Comparison of ENCODE assay signal across 8 cellular contexts in the genomic region with DNA sequence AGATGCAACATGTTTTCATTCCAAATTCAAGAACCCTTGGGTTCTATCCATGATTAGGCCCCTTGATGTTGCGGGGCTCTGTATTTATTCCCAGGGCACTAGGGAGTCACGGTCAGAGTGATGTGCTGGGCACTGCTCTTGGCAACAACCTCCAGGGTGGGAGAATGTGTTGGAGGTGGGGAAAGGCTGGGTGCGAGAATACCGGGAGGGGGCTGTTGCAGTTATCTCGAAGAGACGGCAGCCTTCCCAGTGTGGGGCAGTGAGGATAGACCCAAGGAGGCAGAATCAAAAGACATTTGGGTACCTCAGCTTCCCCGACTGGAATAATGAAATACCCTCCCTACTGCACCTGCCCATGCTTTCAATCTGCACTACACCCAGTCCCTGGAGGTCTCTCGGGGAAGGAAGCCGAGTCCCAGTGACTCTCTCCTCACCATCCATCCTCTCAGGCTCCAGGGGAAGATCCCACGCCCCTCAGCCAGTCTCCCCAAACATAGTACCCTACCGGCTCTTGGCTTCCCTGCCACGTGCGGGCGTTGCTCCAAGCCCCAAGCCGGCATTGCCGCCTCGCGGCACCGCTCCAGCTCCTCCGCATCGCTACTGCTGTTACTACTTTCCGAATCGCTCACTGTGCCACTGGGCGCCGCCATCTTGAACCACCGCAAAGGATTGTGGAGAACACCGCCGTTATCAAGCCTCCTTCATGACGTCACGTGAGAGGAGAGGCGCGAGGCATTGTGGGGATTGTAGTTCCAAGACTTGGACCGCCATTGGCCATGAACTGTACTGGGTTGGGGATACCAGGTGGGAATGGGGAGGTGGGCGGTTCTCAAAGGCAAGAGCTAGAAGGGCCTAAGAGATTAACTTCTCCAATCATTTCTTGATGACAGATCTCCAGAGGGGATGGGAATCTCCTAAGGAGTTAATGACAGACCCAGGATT. TPM values are rescaled to one million over a fixed set of nuclear protein-coding genes. Genes with fewer than 3 reads are reported as not detected.
DNase-seq lines count a peak whose midpoint lies in the region; ATAC-seq and TF ChIP-seq lines count a peak whose summit lies in the region.

Gene C12orf43, minus strand, starts transcription at position 663 of the 942 bp plus-strand sequence. Its CDS starts 13 bp downstream, at position 650.

- no peaks in the 10 kb centered on the region for H3K27me3 ChIP-seq in fibroblast of lung (ENCODE audit: control insufficient read depth, insufficient read depth, low read length)

- ATAC-seq in naive thymus-derived CD8-positive, alpha-beta T cell: peak; percentile 99
- ATAC-seq in stimulated activated naive B cell treated with anti-CD40 and anti-IgM and Interleukin-4, amounts not matched to agents 10 μg/mL and 1 μg/mL and 100 μg/mL, for 72 hours (replicated peaks): peak; percentile 99

- H2AFZ ChIP-seq in fibroblast of lung (ENCODE audit: low read length): peak within 1 kb of the TSS; percentile 94

- H3K36me3 Mint-ChIP-seq in naive thymus-derived CD8-positive, alpha-beta T cell: peaks cover 5 to 17% (median 9%) of the 10 kb centered on the region in 3 donors
- H3K36me3 Mint-ChIP-seq in stimulated activated naive B cell treated with anti-CD40 and anti-IgM and Interleukin-4, amounts not matched to agents 10 μg/mL and 1 μg/mL and 100 μg/mL, for 72 hours: peaks cover 13 to 14% of the 10 kb centered on the region in 2 donors

- no peaks in the 10 kb centered on the region for H3K9me3 ChIP-seq in fibroblast of lung (ENCODE audit: control insufficient read depth, insufficient read depth, low read depth, low read length)

- H3K27ac ChIP-seq in fibroblast of lung (ENCODE audit: insufficient read depth, low read length): peak within 1 kb of the TSS; percentile 50

- DNase-seq in EH (ENCODE audit: low read depth) (peak; percentile 90), GOT3 (lab: John Stamatoyannopoulos, UW) (peak; percentile 39), LHCN-M2 (ENCODE audit: low read depth) (peak; percentile 88), RPMI7951 (ENCODE audit: low read depth) (peak; percentile 84), activated T-helper 1 cell treated with Interleukin-2 at 50 U/mL for 16 hours (ENCODE audit: low read depth) (peak; percentile 78), fibroblast of lung (ENCODE audit: low read depth in 2 of 2) (peak; percentile 82 to 88)
- peak; percentile 70 to 96 (median 90) for DNase-seq in naive thymus-derived CD8-positive, alpha-beta T cell
- peak; percentile 88 for DNase-seq in stimulated activated naive B cell treated with anti-CD40 and anti-IgM and Interleukin-4, amounts not matched to agents 10 μg/mL and 1 μg/mL and 100 μg/mL, for 72 hours

- peak within 1 kb of the TSS; percentile 92 to 100 (median 98) for H3K4me3 Mint-ChIP-seq in naive thymus-derived CD8-positive, alpha-beta T cell
- H3K4me3 Mint-ChIP-seq in stimulated activated naive B cell treated with anti-CD40 and anti-IgM and Interleukin-4, amounts not matched to agents 10 μg/mL and 1 μg/mL and 100 μg/mL, for 72 hours: peak within 1 kb of the TSS; percentile 98 to 100

- peak within 1 kb of the TSS; percentile 73 for H3K9ac ChIP-seq in fibroblast of lung (ENCODE audit: insufficient read depth, low read length)

- TF ChIP-seq CTCF in fibroblast of lung (conservative IDR thresholded peaks at IDR 0.05 in 1 of 2, IDR thresholded peaks at IDR 0.05 in 1 of 2; ENCODE audit: low read depth in 1 of 2, low read length in 2 of 2): no peak

- POLR2A ChIA-PET in naive thymus-derived CD8-positive, alpha-beta T cell (lab: Charles Lee): interaction anchor here (0.7 to 1.8 kb wide), 8 partner anchors 9 to 725 kb away, joined by 3 to 7 read pairs (median 3); partner anchors contain the start of genes OASL, RNU4-2 and SPPL3

- H3K4me1 Mint-ChIP-seq in naive thymus-derived CD8-positive, alpha-beta T cell: peaks cover 19 to 33% (median 26%) of the 10 kb centered on the region in 4 donors
- H3K4me1 Mint-ChIP-seq in stimulated activated naive B cell treated with anti-CD40 and anti-IgM and Interleukin-4, amounts not matched to agents 10 μg/mL and 1 μg/mL and 100 μg/mL, for 72 hours: peaks cover 16 to 25% of the 10 kb centered on the region in 2 donors

- H3K4me3 ChIP-seq in fibroblast of lung (replicated peaks in 1 of 4; ENCODE audit: control extremely low read depth in 1 of 4, insufficient read depth in 1 of 4, low read depth in 3 of 4, low read length in 4 of 4): peak within 1 kb of the TSS; percentile 79 to 90 (median 85)

- no peaks in the 10 kb centered on the region for H3K9me3 Mint-ChIP-seq in naive thymus-derived CD8-positive, alpha-beta T cell
- H3K9me3 Mint-ChIP-seq in stimulated activated naive B cell treated with anti-CD40 and anti-IgM and Interleukin-4, amounts not matched to agents 10 μg/mL and 1 μg/mL and 100 μg/mL, for 72 hours: no peaks in the 10 kb centered on the region

- peaks cover 5% of the 10 kb centered on the region for H3K36me3 ChIP-seq in fibroblast of lung (ENCODE audit: control insufficient read depth, insufficient read depth, low read length)

- peak within 1 kb of the TSS; percentile 73 for H3K4me2 ChIP-seq in fibroblast of lung (ENCODE audit: extremely low read depth, insufficient read depth, low read length)

- peak within 1 kb of the TSS; percentile 92 to 99 (median 96) for H3K27ac Mint-ChIP-seq in naive thymus-derived CD8-positive, alpha-beta T cell
- peak within 1 kb of the TSS; percentile 97 for H3K27ac Mint-ChIP-seq in stimulated activated naive B cell treated with anti-CD40 and anti-IgM and Interleukin-4, amounts not matched to agents 10 μg/mL and 1 μg/mL and 100 μg/mL, for 72 hours

- H3K4me1 ChIP-seq in fibroblast of lung (ENCODE audit: control insufficient read depth, extremely low read depth, insufficient read depth, low read length): no peaks in the 10 kb centered on the region

- H3K79me2 ChIP-seq in fibroblast of lung (ENCODE audit: control insufficient read depth, insufficient read depth, low read length): peaks cover 4% of the 10 kb centered on the region

- no peaks in the 10 kb centered on the region for H3K27me3 Mint-ChIP-seq in naive thymus-derived CD8-positive, alpha-beta T cell
- H3K27me3 Mint-ChIP-seq in stimulated activated naive B cell treated with anti-CD40 and anti-IgM and Interleukin-4, amounts not matched to agents 10 μg/mL and 1 μg/mL and 100 μg/mL, for 72 hours: no peaks in the 10 kb centered on the region

- no peaks in the 10 kb centered on the region for H4K20me1 ChIP-seq in fibroblast of lung (ENCODE audit: control insufficient read depth, extremely low read depth, insufficient read depth, low read length)

RNA-seq across cellular contexts. Expression of gene C12orf43, which starts in this region (rescaled TPM):
- 12.8 and 18.1 TPM in 2 replicates for total RNA-seq in LHCN-M2 (2014; rRNA removed)
- 13.9 TPM for polyA plus RNA-seq in LHCN-M2 (2012)
- total RNA-seq in RPMI7951 (2014; rRNA removed; shearing (Covaris generic)): 10.0 and 11.3 TPM in 2 replicates
- 11.4 and 15.2 TPM in 2 replicates for total RNA-seq in fibroblast of lung
- 14.7 and 18.1 TPM in 2 replicates for polyA plus RNA-seq in fibroblast of lung
- polyA plus RNA-seq in fibroblast of lung (2012): 14.8 and 18.1 TPM in 2 replicates
- polyA minus RNA-seq in fibroblast of lung (ENCODE audit: low replicate concordance): 7.7 and 8.4 TPM in 2 replicates
- total RNA-seq in naive thymus-derived CD8-positive, alpha-beta T cell: 10 to 100 TPM; 18.1 to 21.3 TPM
- polyA plus RNA-seq in naive thymus-derived CD8-positive, alpha-beta T cell: 10 to 100 TPM; 23.4 to 26.0 (median 25.4) TPM

Comparison
In these comparisons a context has a peak if more than half of its experiments do, and no peak if none do; other contexts are left out.
1. Peak in every context shown above with its lines: DNase-seq, ATAC-seq, H3K4me3 ChIP-seq and H3K27ac ChIP-seq.
2. DNase-seq: peak in every context shown above with its lines; median percentile 90 in EH; 90 in naive thymus-derived CD8-positive, alpha-beta T cell; 88 in LHCN-M2; 88 in stimulated activated naive B cell treated with anti-CD40 and anti-IgM and Interleukin-4, amounts not matched to agents 10 μg/mL and 1 μg/mL and 100 μg/mL, for 72 hours; 85 in fibroblast of lung; 84 in RPMI7951; 78 in activated T-helper 1 cell treated with Interleukin-2 at 50 U/mL for 16 hours; 39 in GOT3.